Comparison of ENCODE assay signal across 6 cellular contexts in genomic region chrX:71611756-71612155, GRCh38. TPM values are rescaled to one million over a fixed set of nuclear protein-coding genes. Genes with fewer than 3 reads are reported as not detected.
"Had no signal": no experiment of that assay in that cellular context is flagged by ENCODE, and none has a peak within 500 bp of the region (broad histone marks: within the 10 kb centered on the region; RNA-seq: fewer than 3 reads in every experiment).

No MANE protein-coding gene starts in this region.

RNA-seq across cellular contexts. Expression of gene CXCR3, which starts 6.6 kb away (rescaled TPM):
- total RNA-seq: GM23248, H4, H7, HFFc6, HT1080 had no signal
- polyA plus RNA-seq: GM23248, HepG2 had no signal
